In the genomic region with DNA sequence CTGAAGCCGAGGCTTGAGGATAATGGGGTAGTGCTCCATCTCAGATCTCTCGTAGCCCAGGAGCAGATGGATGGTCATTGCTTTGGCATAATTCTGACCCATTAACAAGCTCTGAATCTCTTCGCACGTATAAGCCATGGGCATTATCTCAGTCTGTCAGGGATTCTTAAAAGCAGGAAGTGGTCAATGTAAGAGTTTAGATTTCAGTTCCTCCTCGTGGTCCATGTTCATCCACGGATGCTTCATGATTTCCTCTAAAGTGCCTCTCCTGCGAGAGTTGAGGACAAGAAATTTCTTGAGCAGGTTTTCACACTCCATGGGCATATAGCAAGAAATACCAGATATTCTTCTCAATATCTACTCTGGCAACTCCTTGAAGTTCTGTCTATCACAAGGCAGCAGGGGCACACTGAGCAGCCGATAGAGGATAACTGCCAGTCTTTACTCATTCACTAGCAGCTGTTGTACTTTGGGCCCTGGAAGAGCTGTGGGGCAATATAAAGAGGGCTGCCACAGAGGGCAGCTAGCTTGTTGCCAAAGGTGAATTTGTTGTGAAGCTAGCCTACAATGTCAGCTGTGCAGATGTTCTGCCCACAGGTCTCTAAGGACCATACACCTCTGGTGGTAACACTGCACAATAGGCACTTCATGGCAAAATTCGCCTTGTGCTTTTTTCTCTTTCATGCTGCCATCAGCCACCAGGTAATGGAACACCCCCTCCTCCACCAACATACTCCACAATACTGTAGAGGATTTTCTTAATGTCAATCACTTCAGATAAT, we compare ENCODE assay signal across 11 cellular contexts. TPM values are rescaled to one million over a fixed set of nuclear protein-coding genes. Genes with fewer than 3 reads are reported as not detected.
DNase-seq lines count a peak whose midpoint lies in the region; ATAC-seq and TF ChIP-seq lines count a peak whose summit lies in the region.
"Had no signal": no experiment of that assay in that cellular context is flagged by ENCODE, and none has a peak within 500 bp of the region (broad histone marks: within the 10 kb centered on the region; RNA-seq: fewer than 3 reads in every experiment).

No MANE protein-coding gene starts in this region.

- no peaks in the 10 kb centered on the region for H4K20me1 ChIP-seq in smooth muscle cell (ENCODE audit: low read depth)

- no peak overlapping the region for H3K4me2 ChIP-seq in smooth muscle cell

- no peaks in the 10 kb centered on the region for H3K27me3 ChIP-seq in smooth muscle cell (ENCODE audit: low read depth)
- H3K27me3 ChIP-seq in vagina = no peaks in the 10 kb centered on the region

- no peaks in the 10 kb centered on the region for H3K4me1 ChIP-seq in smooth muscle cell (ENCODE audit: low read depth)
- H3K4me1 ChIP-seq in vagina = no peaks in the 10 kb centered on the region
- H3K4me1 ChIP-seq: prostate gland had no signal

- intact Hi-C loops in vagina (cut with DNase I) = no loop called here

- H3K9ac ChIP-seq in smooth muscle cell (ENCODE audit: low read depth) = no peak overlapping the region

- H2AFZ ChIP-seq in smooth muscle cell (ENCODE audit: low read depth) = no peak overlapping the region

- peak; percentile 66 for DNase-seq in CD1c-positive myeloid dendritic cell (ENCODE audit: extremely low spot score)
- DNase-seq in NB4 (ENCODE audit: low read depth) = peak; percentile 11
- DNase-seq in HuH-7.5 (ENCODE audit: low spot score) = no peak
- no peak for DNase-seq in smooth muscle cell (lab: John Stamatoyannopoulos, UW; ENCODE audit: unreplicated experiment)
- DNase-seq in vagina (ENCODE audit: extremely low spot score in 2 of 2) = no peak
- DNase-seq in HCEC 1CT = no peak
- DNase-seq: IMR-90, NCI-H82 had no signal

- ATAC-seq in GM19463 (IDR thresholded peaks at IDR 0.05; ENCODE audit: unreplicated experiment) (peak; percentile 85), HG02981 (IDR thresholded peaks at IDR 0.05; ENCODE audit: unreplicated experiment) (peak; percentile 93)

- H3K4me3 ChIP-seq in NB4 (ENCODE audit: low read depth, low read length) = no peak overlapping the region
- H3K4me3 ChIP-seq in smooth muscle cell = no peak overlapping the region
- H3K4me3 ChIP-seq in vagina = no peak overlapping the region
- H3K4me3 ChIP-seq: prostate gland had no signal

- TF ChIP-seq CTCF in NB4 (IDR thresholded peaks at IDR 0.05; ENCODE audit: low read depth, low read length) (no peak), smooth muscle cell (IDR thresholded peaks at IDR 0.05; ENCODE audit: borderline replicate concordance, insufficient read depth, poor library complexity, severe bottlenecking) (no peak), vagina (IDR thresholded peaks at IDR 0.05) (no peak)

- H3K27ac ChIP-seq in smooth muscle cell (ENCODE audit: low read depth) (no peak overlapping the region), vagina (no peak overlapping the region)
- H3K27ac ChIP-seq: prostate gland had no signal

- H3K9me3 ChIP-seq in smooth muscle cell (replicated peaks; ENCODE audit: low read depth) (no peaks in the 10 kb centered on the region), vagina (no peaks in the 10 kb centered on the region)
- H3K9me3 ChIP-seq: prostate gland had no signal

- no peaks in the 10 kb centered on the region for H3K79me2 ChIP-seq in smooth muscle cell (ENCODE audit: low read depth)

- H3K36me3 ChIP-seq in smooth muscle cell (ENCODE audit: low read depth) (no peaks in the 10 kb centered on the region), vagina (no peaks in the 10 kb centered on the region)
- H3K36me3 ChIP-seq: prostate gland had no signal

- WGBS in smooth muscle cell (ENCODE audit: low lambda C conversion rate) = 85% methylated on average over 9 of the region's 9 CpGs

- TF ChIP-seq POLR2A in NB4 (IDR thresholded peaks at IDR 0.05; ENCODE audit: extremely low read depth, insufficient read length) (no peak), vagina (IDR thresholded peaks at IDR 0.05) (no peak)

- no peaks in the 10 kb centered on the region for H3F3A ChIP-seq in smooth muscle cell (ENCODE audit: low read depth)

RNA-seq across cellular contexts. Expression of a gene that starts 52.0 kb away (rescaled TPM):
- total RNA-seq in smooth muscle cell = 0.49 and 1.0 TPM in 2 replicates
- polyA plus RNA-seq in smooth muscle cell = 0.18 and 0.50 TPM in 2 replicates
- total RNA-seq in vagina = 2.0 TPM

Comparison
In these comparisons a context has a peak if more than half of its experiments do, and no peak if none do; other contexts are left out.
1. DNase-seq: peak in CD1c-positive myeloid dendritic cell (single experiment) and NB4 (single experiment); none in HuH-7.5 (single experiment), smooth muscle cell (single experiment), vagina (0 of 2) and HCEC 1CT (single experiment).